21 cellular contexts compared by ENCODE assay signal in genomic region chr10:128512767-128513166, GRCh38.
DNase-seq lines count a peak whose midpoint lies in the region; ATAC-seq and FAIRE-seq lines count a peak whose summit lies in the region.
"Had no signal": no experiment of that assay in that cellular context is flagged by ENCODE, and none has a peak within 500 bp of the region (broad histone marks: within the 10 kb centered on the region; RNA-seq: fewer than 3 reads in every experiment).

No MANE protein-coding gene starts in this region.

- peak overlapping the region; percentile 59 for H4K91ac ChIP-seq in trophoblast cell (ENCODE audit: low read depth, low read length)

- peak overlapping the region; percentile 25 for H2BK120ac ChIP-seq in trophoblast cell (ENCODE audit: insufficient read depth, low read length, poor library complexity)

- H3K4me1 ChIP-seq in trophoblast cell (ENCODE audit: control insufficient read depth in 1 of 2, insufficient read depth in 2 of 2, low read length in 2 of 2) = peaks cover 4 to 9% of the 10 kb centered on the region in 2 experiments
- H3K4me1 ChIP-seq: A549; BLaER1 treated with 17β-estradiol and CSF1 and Interleukin-3, amounts not matched to agents 10 nM and 100 nM; Caco-2 had no signal

- peaks cover 16% of the 10 kb centered on the region for H3K79me1 ChIP-seq in trophoblast cell (ENCODE audit: low read length)

- H3K36me3 ChIP-seq in trophoblast cell (ENCODE audit: control insufficient read depth in 1 of 2, insufficient read depth in 2 of 2, low read length in 2 of 2) = no peaks in the 10 kb centered on the region
- H3K36me3 ChIP-seq: BLaER1 treated with 17β-estradiol and CSF1 and Interleukin-3, amounts not matched to agents 10 nM and 100 nM had no signal

- H2BK12ac ChIP-seq in trophoblast cell (ENCODE audit: low read length) = peak overlapping the region; percentile 56

- no peak overlapping the region for H4K8ac ChIP-seq in trophoblast cell (ENCODE audit: low read depth, low read length)

- FAIRE-seq in urothelium cell line (lab: Jason Lieb, UNC) = no peak
- FAIRE-seq: A549, D721Med, G401.6, GM12891 had no signal

- no peak overlapping the region for H3K4ac ChIP-seq in trophoblast cell (ENCODE audit: low read depth, low read length)

- H3K4me3 ChIP-seq in trophoblast cell (ENCODE audit: low read depth, low read length) = no peak overlapping the region
- H3K4me3 ChIP-seq: A549; BLaER1 treated with 17β-estradiol and CSF1 and Interleukin-3, amounts not matched to agents 10 nM and 100 nM had no signal

- H3K23ac ChIP-seq in trophoblast cell (ENCODE audit: low read length) = no peak overlapping the region

- no peaks in the 10 kb centered on the region for H3K9me3 ChIP-seq in trophoblast cell (ENCODE audit: insufficient read depth, low read depth, low read length)
- H3K9me3 ChIP-seq: A549, Caco-2 had no signal

- H3K18ac ChIP-seq in trophoblast cell (ENCODE audit: low read length) = no peak overlapping the region

- no peak overlapping the region for H3K4me3 Mint-ChIP-seq in stimulated activated naive CD8-positive, alpha-beta T cell treated with anti-CD3 and anti-CD28 coated beads, Interleukin-15, amount 100 ng/mL, for 72 hours
- H3K4me3 Mint-ChIP-seq: B cell; CD4-positive, alpha-beta T cell; CD8-positive, alpha-beta T cell had no signal

- H3K4me1 Mint-ChIP-seq in stimulated activated naive CD8-positive, alpha-beta T cell treated with anti-CD3 and anti-CD28 coated beads, Interleukin-15, amount 100 ng/mL, for 72 hours = no peaks in the 10 kb centered on the region
- H3K4me1 Mint-ChIP-seq: B cell had no signal

- peak; percentile 27 for DNase-seq in activated effector memory CD4-positive, alpha-beta T cell treated with anti-CD3 and anti-CD28 coated beads, Interleukin-2, amount 50 U/mL, for 16 hours
- no peak for DNase-seq in activated effector memory CD4-positive, alpha-beta T cell treated with Interleukin-2 at 50 U/mL for 16 hours
- DNase-seq in stimulated activated naive CD8-positive, alpha-beta T cell treated with anti-CD3 and anti-CD28 coated beads, Interleukin-15, amount 100 ng/mL, for 72 hours = no peak
- DNase-seq in stimulated activated naive CD8-positive, alpha-beta T cell treated with anti-CD3 and anti-CD28 coated beads, Interleukin-15, Interleukin-2, amounts not matched to agents 100 U/mL and 50 U/mL, for 24 hours = no peak
- DNase-seq in trophoblast cell (no peak), urothelium cell line (ENCODE audit: low spot score) (no peak)
- DNase-seq: AML-193; Caco-2; Calu3; CD4-positive, alpha-beta T cell; CD8-positive, alpha-beta T cell; DMS79 treated with DMSO at 0.1 percent for 48 hours; GF-D8 had no signal

- no peaks in the 10 kb centered on the region for H3K27me3 ChIP-seq in trophoblast cell (ENCODE audit: insufficient read depth, low read length)
- H3K27me3 ChIP-seq: BLaER1 treated with 17β-estradiol and CSF1 and Interleukin-3, amounts not matched to agents 10 nM and 100 nM had no signal

- no peak overlapping the region for H3K27ac ChIP-seq in trophoblast cell (ENCODE audit: low read depth, low read length)
- H3K27ac ChIP-seq: 22Rv1; A549; BLaER1 treated with 17β-estradiol and CSF1 and Interleukin-3, amounts not matched to agents 10 nM and 100 nM; C4-2B had no signal

- no peaks in the 10 kb centered on the region for H3K27me3 Mint-ChIP-seq in stimulated activated naive CD8-positive, alpha-beta T cell treated with anti-CD3 and anti-CD28 coated beads, Interleukin-15, amount 100 ng/mL, for 72 hours
- H3K27me3 Mint-ChIP-seq: B cell had no signal

- peak; percentile 13 for ATAC-seq in stimulated activated naive CD8-positive, alpha-beta T cell treated with anti-CD3 and anti-CD28 coated beads, Interleukin-15, amount 100 ng/mL, for 72 hours
- ATAC-seq in stimulated activated naive CD8-positive, alpha-beta T cell treated with anti-CD3 and anti-CD28 coated beads, Interleukin-15, Interleukin-2, amounts not matched to agents 100 U/mL and 50 U/mL, for 24 hours = no peak
- ATAC-seq: A549; CD8-positive, alpha-beta T cell had no signal

- no peak overlapping the region for H4K12ac ChIP-seq in trophoblast cell (ENCODE audit: low read depth, low read length)

- H3K79me2 ChIP-seq in trophoblast cell (ENCODE audit: control insufficient read depth, insufficient read depth, low read length, poor library complexity) = peaks cover 2% of the 10 kb centered on the region

- H2AFZ ChIP-seq in trophoblast cell (ENCODE audit: insufficient read depth, low read length, poor library complexity) = no peak overlapping the region

- H2AK5ac ChIP-seq in trophoblast cell (ENCODE audit: low read length) = no peak overlapping the region

- H3K9me3 Mint-ChIP-seq in stimulated activated naive CD8-positive, alpha-beta T cell treated with anti-CD3 and anti-CD28 coated beads, Interleukin-15, amount 100 ng/mL, for 72 hours = peaks cover 0 to 10% of the 10 kb centered on the region in 2 donors

- H3K9ac ChIP-seq in trophoblast cell (ENCODE audit: low read length) = no peak overlapping the region
- H3K9ac ChIP-seq: BLaER1 treated with 17β-estradiol and CSF1 and Interleukin-3, amounts not matched to agents 10 nM and 100 nM had no signal

- no peak overlapping the region for H3K4me2 ChIP-seq in trophoblast cell (ENCODE audit: low read length)
- H3K4me2 ChIP-seq: A549; BLaER1 treated with 17β-estradiol and CSF1 and Interleukin-3, amounts not matched to agents 10 nM and 100 nM had no signal

- H3K27ac Mint-ChIP-seq in stimulated activated naive CD8-positive, alpha-beta T cell treated with anti-CD3 and anti-CD28 coated beads, Interleukin-15, amount 100 ng/mL, for 72 hours = no peak overlapping the region
- H3K27ac Mint-ChIP-seq: B cell; CD4-positive, alpha-beta T cell; CD8-positive, alpha-beta T cell had no signal

- no peak overlapping the region for H3K14ac ChIP-seq in trophoblast cell (ENCODE audit: low read length)

- no peak overlapping the region for H2BK5ac ChIP-seq in trophoblast cell (ENCODE audit: low read depth, low read length, poor library complexity)

- no CpG with 5 or more reads among the region's 7 CpGs for WGBS in trophoblast cell (ENCODE audit: extremely low coverage, insufficient coverage, insufficient read length)
